ENCODE assay signal across 9 cellular contexts in genomic region chr1:68916227-68916853, GRCh38.
A peak's percentile ranks its signal among the peaks of the same experiment; 100 is the strongest.
DNase-seq lines count a peak whose midpoint lies in the region; ATAC-seq and TF ChIP-seq lines count a peak whose summit lies in the region.
"Had no signal": no experiment of that assay in that cellular context is flagged by ENCODE, and none has a peak within 500 bp of the region (broad histone marks: within the 10 kb centered on the region; RNA-seq: fewer than 3 reads in every experiment).

No MANE protein-coding gene starts in this region.

- no peak overlapping the region for H2BK120ac ChIP-seq in trophoblast cell (ENCODE audit: insufficient read depth, low read length, poor library complexity)

- H3K4me3 Mint-ChIP-seq in activated naive CD4-positive, alpha-beta T cell treated with anti-CD3 and anti-CD28 coated beads, Interleukin-2, amount 10 ng/mL, durations not matched to agents 7 days and 5 days = no peak overlapping the region
- H3K4me3 Mint-ChIP-seq in activated CD4-positive, alpha-beta memory T cell treated with anti-CD3 and anti-CD28 coated beads, Interleukin-2, amount 10 ng/mL, durations not matched to agents 7 days and 5 days = no peak overlapping the region

- no peak overlapping the region for H2AK5ac ChIP-seq in trophoblast cell (ENCODE audit: low read length)

- H2BK12ac ChIP-seq in trophoblast cell (ENCODE audit: low read length) = no peak overlapping the region

- no peak overlapping the region for H3K27ac Mint-ChIP-seq in activated naive CD4-positive, alpha-beta T cell treated with anti-CD3 and anti-CD28 coated beads, Interleukin-2, amount 10 ng/mL, durations not matched to agents 7 days and 5 days
- no peak overlapping the region for H3K27ac Mint-ChIP-seq in activated CD4-positive, alpha-beta memory T cell treated with anti-CD3 and anti-CD28 coated beads, Interleukin-2, amount 10 ng/mL, durations not matched to agents 7 days and 5 days

- H3K9ac ChIP-seq in trophoblast cell (ENCODE audit: low read length) = no peak overlapping the region

- POLR2A ChIA-PET in activated CD4-positive, alpha-beta memory T cell treated with anti-CD3 and anti-CD28 coated beads, Interleukin-2, amount 10 ng/mL, durations not matched to agents 7 days and 5 days (lab: Charles Lee) = no interaction called here

- H3K18ac ChIP-seq in trophoblast cell (ENCODE audit: low read length) = no peak overlapping the region

- no peaks in the 10 kb centered on the region for H3K79me2 ChIP-seq in trophoblast cell (ENCODE audit: control insufficient read depth, insufficient read depth, low read length, poor library complexity)

- peaks cover 4% of the 10 kb centered on the region for H3K9me3 Mint-ChIP-seq in activated naive CD4-positive, alpha-beta T cell treated with anti-CD3 and anti-CD28 coated beads, Interleukin-2, amount 10 ng/mL, durations not matched to agents 7 days and 5 days
- peaks cover 14% of the 10 kb centered on the region for H3K9me3 Mint-ChIP-seq in activated CD4-positive, alpha-beta memory T cell treated with anti-CD3 and anti-CD28 coated beads, Interleukin-2, amount 10 ng/mL, durations not matched to agents 7 days and 5 days

- no peak overlapping the region for H2BK5ac ChIP-seq in trophoblast cell (ENCODE audit: low read depth, low read length, poor library complexity)

- intact Hi-C loops in posterior vena cava (cut with DNase I) = no loop called here

- H4K8ac ChIP-seq in trophoblast cell (ENCODE audit: low read depth, low read length) = no peak overlapping the region

- no peak overlapping the region for H4K91ac ChIP-seq in trophoblast cell (ENCODE audit: low read depth, low read length)

- DNase-seq in DMS53 treated with DMSO at 0.1 percent for 48 hours (lab: John Stamatoyannopoulos, UW; ENCODE audit: unreplicated experiment) (peak; percentile 93), RWPE2 (ENCODE audit: low spot score) (no peak), fibroblast of the conjunctiva (ENCODE audit: low read depth) (peak; percentile 53), posterior vena cava (ENCODE audit: low spot score) (peak; percentile 58), trophoblast cell (no peak), SHP77 treated with DMSO at 0.1 percent for 48 hours (lab: John Stamatoyannopoulos, UW) (no peak)
- DNase-seq in activated naive CD4-positive, alpha-beta T cell treated with anti-CD3 and anti-CD28 coated beads, Interleukin-2, amount 10 ng/mL, durations not matched to agents 7 days and 5 days = no peak
- no peak for DNase-seq in activated CD4-positive, alpha-beta memory T cell treated with anti-CD3 and anti-CD28 coated beads, Interleukin-2, amount 10 ng/mL, durations not matched to agents 7 days and 5 days
- DNase-seq: NCI-H1092 treated with DMSO at 0.1 percent for 48 hours had no signal

- H3K4me3 ChIP-seq in RWPE2 (ENCODE audit: severe bottlenecking) (no peak overlapping the region), trophoblast cell (ENCODE audit: low read depth, low read length) (no peak overlapping the region)

- no peaks in the 10 kb centered on the region for H3K4me1 ChIP-seq in RWPE2 (ENCODE audit: insufficient read depth, poor library complexity, severe bottlenecking)
- no peaks in the 10 kb centered on the region for H3K4me1 ChIP-seq in trophoblast cell (ENCODE audit: control insufficient read depth in 1 of 2, insufficient read depth in 2 of 2, low read length in 2 of 2)

- no peaks in the 10 kb centered on the region for H3K27me3 Mint-ChIP-seq in activated naive CD4-positive, alpha-beta T cell treated with anti-CD3 and anti-CD28 coated beads, Interleukin-2, amount 10 ng/mL, durations not matched to agents 7 days and 5 days
- no peaks in the 10 kb centered on the region for H3K27me3 Mint-ChIP-seq in activated CD4-positive, alpha-beta memory T cell treated with anti-CD3 and anti-CD28 coated beads, Interleukin-2, amount 10 ng/mL, durations not matched to agents 7 days and 5 days

- TF ChIP-seq CTCF in RWPE2 (IDR thresholded peaks at IDR 0.05; ENCODE audit: poor library complexity, severe bottlenecking) = no peak

- H3K23ac ChIP-seq in trophoblast cell (ENCODE audit: low read length) = no peak overlapping the region

- H3K36me3 ChIP-seq in RWPE2 (ENCODE audit: low read depth) = no peaks in the 10 kb centered on the region
- H3K36me3 ChIP-seq in trophoblast cell (ENCODE audit: control insufficient read depth in 1 of 2, insufficient read depth in 2 of 2, low read length in 2 of 2) = no peaks in the 10 kb centered on the region

- no peak overlapping the region for H3K27ac ChIP-seq in RWPE2 (ENCODE audit: poor library complexity, severe bottlenecking)
- H3K27ac ChIP-seq in trophoblast cell (ENCODE audit: low read depth, low read length) = no peak overlapping the region

- H4K12ac ChIP-seq in trophoblast cell (ENCODE audit: low read depth, low read length) = no peak overlapping the region

- no peaks in the 10 kb centered on the region for H3K36me3 Mint-ChIP-seq in activated naive CD4-positive, alpha-beta T cell treated with anti-CD3 and anti-CD28 coated beads, Interleukin-2, amount 10 ng/mL, durations not matched to agents 7 days and 5 days
- H3K36me3 Mint-ChIP-seq in activated CD4-positive, alpha-beta memory T cell treated with anti-CD3 and anti-CD28 coated beads, Interleukin-2, amount 10 ng/mL, durations not matched to agents 7 days and 5 days (ENCODE audit: low read depth) = no peaks in the 10 kb centered on the region

- H3K4me2 ChIP-seq in trophoblast cell (ENCODE audit: low read length) = no peak overlapping the region

- CTCF ChIA-PET in activated naive CD4-positive, alpha-beta T cell treated with anti-CD3 and anti-CD28 coated beads, Interleukin-2, amount 10 ng/mL, durations not matched to agents 7 days and 5 days (lab: Charles Lee) = no interaction called here
- CTCF ChIA-PET in activated CD4-positive, alpha-beta memory T cell treated with anti-CD3 and anti-CD28 coated beads, Interleukin-2, amount 10 ng/mL, durations not matched to agents 7 days and 5 days (lab: Charles Lee) = no interaction called here

- H2AFZ ChIP-seq in trophoblast cell (ENCODE audit: insufficient read depth, low read length, poor library complexity) = no peak overlapping the region

- no CpG with 5 or more reads among the region's 4 CpGs for WGBS in trophoblast cell (ENCODE audit: extremely low coverage, insufficient coverage, insufficient read length)

- no peak overlapping the region for H3K4ac ChIP-seq in trophoblast cell (ENCODE audit: low read depth, low read length)

- H3K4me1 Mint-ChIP-seq in activated naive CD4-positive, alpha-beta T cell treated with anti-CD3 and anti-CD28 coated beads, Interleukin-2, amount 10 ng/mL, durations not matched to agents 7 days and 5 days = no peaks in the 10 kb centered on the region
- H3K4me1 Mint-ChIP-seq in activated CD4-positive, alpha-beta memory T cell treated with anti-CD3 and anti-CD28 coated beads, Interleukin-2, amount 10 ng/mL, durations not matched to agents 7 days and 5 days = no peaks in the 10 kb centered on the region

- ATAC-seq in RWPE2 (ENCODE audit: low read depth) = peak; percentile 33; the same call in 1 of the 3 replicates

- no peaks in the 10 kb centered on the region for H3K27me3 ChIP-seq in RWPE2 (ENCODE audit: insufficient read depth, poor library complexity, severe bottlenecking)
- H3K27me3 ChIP-seq in trophoblast cell (ENCODE audit: insufficient read depth, low read length) = no peaks in the 10 kb centered on the region

- no peak overlapping the region for H3K14ac ChIP-seq in trophoblast cell (ENCODE audit: low read length)

- H3K79me1 ChIP-seq in trophoblast cell (ENCODE audit: low read length) = no peaks in the 10 kb centered on the region

- no peaks in the 10 kb centered on the region for H3K9me3 ChIP-seq in RWPE2 (ENCODE audit: severe bottlenecking)
- no peaks in the 10 kb centered on the region for H3K9me3 ChIP-seq in trophoblast cell (ENCODE audit: insufficient read depth, low read depth, low read length)

Comparison
In these comparisons a context has a peak if more than half of its experiments do, and no peak if none do; other contexts are left out.
1. DNase-seq: peak in DMS53 treated with DMSO at 0.1 percent for 48 hours (single experiment), fibroblast of the conjunctiva (single experiment) and posterior vena cava (single experiment); none in RWPE2 (single experiment), activated naive CD4-positive, alpha-beta T cell treated with anti-CD3 and anti-CD28 coated beads, Interleukin-2, amount 10 ng/mL, durations not matched to agents 7 days and 5 days (single experiment), trophoblast cell (0 of 2), activated CD4-positive, alpha-beta memory T cell treated with anti-CD3 and anti-CD28 coated beads, Interleukin-2, amount 10 ng/mL, durations not matched to agents 7 days and 5 days (single experiment) and SHP77 treated with DMSO at 0.1 percent for 48 hours (single experiment).